In the genomic region with DNA sequence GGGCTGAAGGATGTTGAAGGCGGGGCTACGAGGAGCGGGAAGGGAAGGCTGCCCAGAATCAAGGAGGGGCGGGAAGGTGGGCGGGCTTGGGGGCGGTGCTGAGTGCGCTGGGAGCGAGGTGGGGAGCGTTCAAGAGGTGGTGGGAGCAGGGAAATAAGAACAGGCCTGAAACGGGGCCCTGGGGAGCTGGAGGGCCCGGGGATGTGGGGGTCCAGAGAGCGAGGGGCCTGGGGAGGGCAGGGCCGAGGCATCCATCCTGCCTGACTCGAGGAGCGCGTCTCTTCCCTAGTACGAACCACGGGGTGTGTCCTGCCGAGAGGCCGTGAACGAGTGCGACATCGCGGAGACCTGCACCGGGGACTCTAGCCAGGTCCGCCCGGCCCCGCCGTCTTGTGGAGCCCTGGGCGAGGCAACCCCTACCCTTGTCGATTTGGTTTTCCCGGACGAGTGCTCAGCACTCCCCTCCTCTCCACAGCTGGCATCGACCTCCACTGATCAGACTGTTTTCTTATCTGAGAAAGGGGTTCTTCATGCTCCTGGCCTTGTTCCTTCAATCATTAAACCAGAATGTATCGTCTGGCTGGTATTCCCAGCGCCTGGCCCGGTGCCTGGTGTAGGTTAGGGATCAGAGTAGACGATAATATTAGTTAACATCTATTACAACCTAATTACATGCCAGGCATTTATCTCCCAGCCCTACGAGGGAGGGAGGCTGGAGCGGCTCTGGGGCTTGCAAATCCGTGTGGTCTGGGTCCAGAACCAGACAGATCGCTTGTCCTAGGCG, we compare ENCODE assay signal across 8 cellular contexts. TPM values are rescaled to one million over a fixed set of nuclear protein-coding genes. Genes with fewer than 3 reads are reported as not detected.
DNase-seq lines count a peak whose midpoint lies in the region; ATAC-seq and TF ChIP-seq lines count a peak whose summit lies in the region.

No MANE protein-coding gene starts in this region.

- peak overlapping the region; percentile 79 for H2AFZ ChIP-seq in osteoblast (ENCODE audit: low read length)

- peak overlapping the region; percentile 97 for H3K4me2 ChIP-seq in osteoblast (ENCODE audit: insufficient read depth, low read length)

- no peaks in the 10 kb centered on the region for H4K20me1 ChIP-seq in osteoblast (ENCODE audit: insufficient read depth, low read length)

- TF ChIP-seq CTCF in fibroblast of pulmonary artery (IDR thresholded peaks at IDR 0.05; ENCODE audit: low read length, missing control alignments), result no peak
- TF ChIP-seq CTCF in osteoblast (IDR thresholded peaks at IDR 0.05; ENCODE audit: extremely low read depth, low read depth, low read length), result no peak

- in situ Hi-C loops in G401 (cut with HindIII; ENCODE audit: low sequenced_read_pairs), result no loop called here

- H3K4me1 ChIP-seq in osteoblast (ENCODE audit: insufficient read depth, low read length), result peaks cover 11% of the 10 kb centered on the region

- no peaks in the 10 kb centered on the region for H3K79me2 ChIP-seq in osteoblast (ENCODE audit: insufficient read depth, low read length)

- no peaks in the 10 kb centered on the region for H3K36me3 ChIP-seq in osteoblast (ENCODE audit: insufficient read depth, low read length)

- DNase-seq in G401 (ENCODE audit: low spot score) (peak; percentile 43), SW480 (ENCODE audit: low spot score) (peak; percentile 60), fibroblast of pulmonary artery (ENCODE audit: low read depth) (no peak), osteoblast (ENCODE audit: insufficient read length, low spot score, missing footprints) (peak; percentile 86), epidermal melanocyte (ENCODE audit: insufficient read length, low spot score) (no peak), ureter (ENCODE audit: low spot score) (no peak)

- H3K27ac ChIP-seq in osteoblast (ENCODE audit: low read depth, low read length), result no peak overlapping the region

- peak; percentile 18 for ATAC-seq in HG02678 (IDR thresholded peaks at IDR 0.05; ENCODE audit: unreplicated experiment)
- ATAC-seq in HG03039 (IDR thresholded peaks at IDR 0.05; ENCODE audit: unreplicated experiment), result no peak

- H3K9me3 ChIP-seq in osteoblast (ENCODE audit: low read depth, low read length), result no peaks in the 10 kb centered on the region

- H3K4me3 ChIP-seq in fibroblast of pulmonary artery (replicated peaks; ENCODE audit: low read depth, low read length), result peak overlapping the region; percentile 66
- H3K4me3 ChIP-seq in osteoblast (ENCODE audit: insufficient read depth, low read length), result peak overlapping the region; percentile 73

- peaks cover 6% of the 10 kb centered on the region for H3K27me3 ChIP-seq in osteoblast (ENCODE audit: insufficient read depth, low read length)

RNA-seq across cellular contexts. Expression of gene ADAM11, which starts 17.2 kb away (rescaled TPM):
- 16.4 and 21.6 TPM in 2 replicates for total RNA-seq in G401 (2014; rRNA removed; shearing (Covaris generic))
- 0.36 and 0.59 TPM in 2 replicates for total RNA-seq in osteoblast
- 2.2 TPM for total RNA-seq in ureter

RNA-seq across cellular contexts. Expression of gene GJC1, which starts 54.1 kb away (rescaled TPM):
- total RNA-seq in G401 (2014; rRNA removed; shearing (Covaris generic)), result 47.4 and 71.0 TPM in 2 replicates
- total RNA-seq in osteoblast (10.3 and 10.5 TPM in 2 replicates), ureter (44.0 TPM)

Comparison
In these comparisons a context has a peak if more than half of its experiments do, and no peak if none do; other contexts are left out.
1. DNase-seq: peak in G401 (single experiment), SW480 (single experiment) and osteoblast (single experiment); none in fibroblast of pulmonary artery (single experiment), epidermal melanocyte (single experiment) and ureter (single experiment).